ENCODE assay signal across 14 cellular contexts in the genomic region with DNA sequence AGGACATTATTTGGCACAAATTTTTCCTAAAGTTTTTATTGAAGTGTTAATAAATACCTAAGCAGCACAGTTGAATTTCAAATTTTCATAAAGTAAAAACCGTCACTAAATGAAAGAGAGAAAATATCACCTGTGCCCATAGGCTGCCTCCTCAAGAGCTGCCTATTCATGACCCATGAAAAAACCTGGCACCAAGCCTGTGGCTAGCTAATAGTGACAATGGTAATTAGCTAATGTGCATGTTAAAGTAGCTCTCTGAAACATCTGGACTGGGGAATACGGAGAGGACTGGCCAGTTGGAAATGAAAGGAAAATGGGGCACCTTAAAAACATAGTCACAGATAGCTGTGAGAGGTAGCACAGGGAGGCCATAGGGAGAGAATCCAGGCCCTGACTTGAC.
"Had no signal": no experiment of that assay in that cellular context is flagged by ENCODE, and none has a peak within 500 bp of the region (broad histone marks: within the 10 kb centered on the region; RNA-seq: fewer than 3 reads in every experiment).

No MANE protein-coding gene starts in this region.

- H3K27ac Mint-ChIP-seq: activated CD4-positive, alpha-beta memory T cell treated with anti-CD3 and anti-CD28 coated beads for 36 hours; activated naive CD4-positive, alpha-beta T cell treated with anti-CD3 and anti-CD28 coated beads, Interleukin-2, amount 50 U/mL, for 72 hours; dendritic cell treated with granulocyte-macrophage colony-stimulating factor and Interleukin-4, amounts not matched to agents 40 ng/mL and 50 ng/mL, for 4 days had no signal

- H3K36me3 Mint-ChIP-seq: activated CD4-positive, alpha-beta memory T cell treated with anti-CD3 and anti-CD28 coated beads for 36 hours had no signal

- H3K27me3 Mint-ChIP-seq: activated CD4-positive, alpha-beta memory T cell treated with anti-CD3 and anti-CD28 coated beads for 36 hours; dendritic cell treated with granulocyte-macrophage colony-stimulating factor and Interleukin-4, amounts not matched to agents 40 ng/mL and 50 ng/mL, for 4 days; stimulated activated naive CD8-positive, alpha-beta T cell treated with anti-CD3 and anti-CD28 coated beads, Interleukin-15, amount 100 ng/mL, for 72 hours had no signal

- H3K4me1 Mint-ChIP-seq: stimulated activated naive CD8-positive, alpha-beta T cell treated with anti-CD3 and anti-CD28 coated beads, Interleukin-15, amount 100 ng/mL, for 72 hours had no signal

- H3K4me3 Mint-ChIP-seq: activated CD4-positive, alpha-beta memory T cell treated with anti-CD3 and anti-CD28 coated beads for 36 hours; activated T-cell treated with anti-CD3 and anti-CD28 coated beads, Interleukin-2, amount 50 U/mL, for 4 hours; dendritic cell treated with granulocyte-macrophage colony-stimulating factor and Interleukin-4, amounts not matched to agents 40 ng/mL and 50 ng/mL, for 4 days; stimulated activated naive CD8-positive, alpha-beta T cell treated with anti-CD3 and anti-CD28 coated beads, Interleukin-15, amount 100 ng/mL, for 72 hours had no signal

- H3K9me3 Mint-ChIP-seq: activated CD4-positive, alpha-beta memory T cell treated with anti-CD3 and anti-CD28 coated beads for 36 hours; activated naive CD4-positive, alpha-beta T cell treated with anti-CD3 and anti-CD28 coated beads, Interleukin-2, amount 50 U/mL, for 72 hours; activated T-cell treated with anti-CD3 and anti-CD28 coated beads, Interleukin-2, amount 50 U/mL, for 4 hours; dendritic cell treated with granulocyte-macrophage colony-stimulating factor and Interleukin-4, amounts not matched to agents 40 ng/mL and 50 ng/mL, for 4 days; stimulated activated naive CD8-positive, alpha-beta T cell treated with anti-CD3 and anti-CD28 coated beads, Interleukin-15, amount 100 ng/mL, for 72 hours had no signal

- ATAC-seq: activated naive CD4-positive, alpha-beta T cell treated with anti-CD3 and anti-CD28 coated beads, Interleukin-2, amount 50 U/mL, for 72 hours; activated T-cell treated with anti-CD3 and anti-CD28 coated beads, Interleukin-2, amount 50 U/mL, for 4 hours; body of pancreas; stimulated activated naive CD8-positive, alpha-beta T cell treated with anti-CD3 and anti-CD28 coated beads, Interleukin-15, amount 100 ng/mL, for 72 hours had no signal

- DNase-seq: activated CD4-positive, alpha-beta memory T cell treated with anti-CD3 and anti-CD28 coated beads for 36 hours; activated effector memory CD4-positive, alpha-beta T cell treated with anti-CD3 and anti-CD28 coated beads, Interleukin-2, amount 50 U/mL, for 16 hours; activated T-cell treated with anti-CD3 and anti-CD28 coated beads, Interleukin-2, amount 50 U/mL, for 4 hours; amniotic stem cell; cerebellar nuclear complex; erythroblast; hippocampal formation; kidney glomerular epithelial cell; ovary; stimulated activated CD4-positive, alpha-beta T cell treated with anti-CD3 and anti-CD28 coated beads, Interleukin-4, amount 100 ng/mL, for 4 hours; stimulated activated naive CD8-positive, alpha-beta T cell treated with anti-CD3 and anti-CD28 coated beads, Interleukin-15, amount 100 ng/mL, for 72 hours had no signal
